14 cellular contexts compared by ENCODE assay signal in the genomic region with DNA sequence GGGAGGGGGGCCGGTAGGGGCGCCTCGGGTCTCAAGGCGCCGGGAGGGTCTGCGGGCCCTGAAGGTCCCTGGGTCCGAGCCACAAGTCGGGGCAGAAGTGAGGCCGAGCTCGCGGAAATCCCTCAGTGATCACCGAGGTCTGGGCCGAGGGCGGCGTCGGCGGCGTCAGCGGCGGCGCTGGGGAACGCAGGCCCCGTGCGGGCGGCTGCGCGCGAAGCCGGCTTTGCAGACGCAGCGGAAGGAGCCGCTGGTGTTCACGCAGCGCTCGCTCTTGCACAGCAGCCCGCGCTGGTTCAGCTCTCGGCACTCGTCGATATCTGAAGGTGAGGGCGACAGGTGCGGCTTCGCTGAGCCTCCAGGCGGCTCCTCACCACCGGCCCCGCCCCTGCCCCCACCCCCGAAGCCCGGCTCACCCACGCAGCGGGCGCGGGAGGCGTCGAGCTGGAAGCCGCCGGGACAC. TPM values are rescaled to one million over a fixed set of nuclear protein-coding genes. Genes with fewer than 3 reads are reported as not detected.
DNase-seq lines count a peak whose midpoint lies in the region; ATAC-seq and TF ChIP-seq lines count a peak whose summit lies in the region.
"Had no signal": no experiment of that assay in that cellular context is flagged by ENCODE, and none has a peak within 500 bp of the region (broad histone marks: within the 10 kb centered on the region; RNA-seq: fewer than 3 reads in every experiment).

No MANE protein-coding gene starts in this region.

- H3K36me3 ChIP-seq in BLaER1 treated with 17β-estradiol and CSF1 and Interleukin-3, amounts not matched to agents 10 nM and 100 nM, result peaks cover 26 to 62% (median 49%) of the 10 kb centered on the region in 11 experiments
- H3K36me3 ChIP-seq in esophagus squamous epithelium (peaks cover 13 to 70% (median 23%) of the 10 kb centered on the region in 3 donors), neural cell (ENCODE audit: insufficient read depth, low read length) (no peaks in the 10 kb centered on the region)

- no peaks in the 10 kb centered on the region for H3K9me3 Mint-ChIP-seq in T-helper 2 cell treated with Interferon-gamma antibody and Interleukin-4, amounts not matched to agents 5 μg/mL and 100 μg/mL, for 36 hours
- H3K9me3 Mint-ChIP-seq: activated CD4-positive, alpha-beta T cell treated with anti-CD3 and anti-CD28 coated beads, Interleukin-2, amount 10 ng/mL, durations not matched to agents 24 days and 14 days; naive B cell had no signal

- no peaks in the 10 kb centered on the region for H3K27me3 ChIP-seq in BLaER1 treated with 17β-estradiol and CSF1 and Interleukin-3, amounts not matched to agents 10 nM and 100 nM
- H3K27me3 ChIP-seq in esophagus squamous epithelium (no peaks in the 10 kb centered on the region), neural cell (ENCODE audit: insufficient read depth, low read depth, low read length) (peaks cover 45% of the 10 kb centered on the region)
- H3K27me3 ChIP-seq: colonic mucosa had no signal

- H3K4me2 ChIP-seq in BLaER1 treated with 17β-estradiol and CSF1 and Interleukin-3, amounts not matched to agents 10 nM and 100 nM, result peak overlapping the region; percentile 91 to 100 (median 97); a peak in 19 of 22 replicates
- no peak overlapping the region for H3K4me2 ChIP-seq in neural cell (ENCODE audit: low read length)

- TF ChIP-seq CTCF in esophagus squamous epithelium (IDR thresholded peaks at IDR 0.05) (no peak), neural cell (IDR thresholded peaks at IDR 0.05; ENCODE audit: poor library complexity, severe bottlenecking) (peak; percentile 16)

- no peak for TF ChIP-seq RAD21 in neural cell (conservative IDR thresholded peaks at IDR 0.05)

- no peak for TF ChIP-seq POLR2A in esophagus squamous epithelium (IDR thresholded peaks at IDR 0.05)

- peaks cover 19% of the 10 kb centered on the region for H3K36me3 Mint-ChIP-seq in T-helper 2 cell treated with Interferon-gamma antibody and Interleukin-4, amounts not matched to agents 5 μg/mL and 100 μg/mL, for 36 hours (ENCODE audit: low read depth)
- H3K36me3 Mint-ChIP-seq: naive B cell had no signal

- peak; percentile 12 for DNase-seq in NCI-H748 treated with DMSO at 0.1 percent for 48 hours (lab: John Stamatoyannopoulos, UW)
- no peak for DNase-seq in esophagus squamous epithelium (lab: John Stamatoyannopoulos, UW)
- no peak for DNase-seq in NCI-H69 (lab: John Stamatoyannopoulos, UW)
- DNase-seq in NCI-H1694 treated with DMSO at 0.1 percent for 48 hours (lab: John Stamatoyannopoulos, UW), result no peak
- DNase-seq in T-helper 2 cell treated with Interferon-gamma antibody and Interleukin-4, amounts not matched to agents 5 μg/mL and 100 μg/mL, for 36 hours (ENCODE audit: low spot score), result no peak
- DNase-seq: activated CD4-positive, alpha-beta T cell treated with anti-CD3 and anti-CD28 coated beads, Interleukin-2, amount 10 ng/mL, durations not matched to agents 24 days and 14 days; KG1; naive B cell; NCI-H510A treated with DMSO at 0.1 percent for 48 hours had no signal

- H3K4me3 Mint-ChIP-seq in T-helper 2 cell treated with Interferon-gamma antibody and Interleukin-4, amounts not matched to agents 5 μg/mL and 100 μg/mL, for 36 hours, result no peak overlapping the region

- H3K4me1 Mint-ChIP-seq in T-helper 2 cell treated with Interferon-gamma antibody and Interleukin-4, amounts not matched to agents 5 μg/mL and 100 μg/mL, for 36 hours (ENCODE audit: low read depth), result peaks cover 6% of the 10 kb centered on the region

- intact Hi-C loops in esophagus squamous epithelium (cut with DNase I), result loop anchor here (5.0 kb wide), 1 partner anchor 33 kb away; a partner anchor contains a TSS

- H3K4me1 ChIP-seq in BLaER1 treated with 17β-estradiol and CSF1 and Interleukin-3, amounts not matched to agents 10 nM and 100 nM, result peaks cover 52 to 70% (median 60%) of the 10 kb centered on the region in 10 experiments
- H3K4me1 ChIP-seq in esophagus squamous epithelium, result peaks cover 21 to 41% (median 25%) of the 10 kb centered on the region in 3 donors

- WGBS in esophagus squamous epithelium, 2 donors, result 81% methylated on average over 27 of the region's 56 CpGs; no CpG with 5 or more reads in 1 of the 2 donors

- peak overlapping the region in 6 of 11 experiments; percentile 12 to 93 (median 65); a peak in 6 of 22 replicates for H3K9ac ChIP-seq in BLaER1 treated with 17β-estradiol and CSF1 and Interleukin-3, amounts not matched to agents 10 nM and 100 nM
- H3K9ac ChIP-seq in neural cell (ENCODE audit: low read length), result no peak overlapping the region

- H3K9me3 ChIP-seq in BLaER1 treated with 17β-estradiol and CSF1 and Interleukin-3, amounts not matched to agents 10 nM and 100 nM (replicated peaks in 1 of 11), result no peaks in the 10 kb centered on the region
- H3K9me3 ChIP-seq in esophagus squamous epithelium, result no peaks in the 10 kb centered on the region
- no peaks in the 10 kb centered on the region for H3K9me3 ChIP-seq in neural cell (ENCODE audit: low read length)
- H3K9me3 ChIP-seq: colonic mucosa had no signal

- no peaks in the 10 kb centered on the region for H3K79me2 ChIP-seq in neural cell (replicated peaks; ENCODE audit: insufficient read depth, low read length)

- H3F3A ChIP-seq in neural cell (ENCODE audit: insufficient read depth, low read length, poor library complexity, severe bottlenecking), result no peaks in the 10 kb centered on the region

- no peak overlapping the region for H3K27ac Mint-ChIP-seq in T-helper 2 cell treated with Interferon-gamma antibody and Interleukin-4, amounts not matched to agents 5 μg/mL and 100 μg/mL, for 36 hours
- H3K27ac Mint-ChIP-seq: activated CD4-positive, alpha-beta T cell treated with anti-CD3 and anti-CD28 coated beads, Interleukin-2, amount 10 ng/mL, durations not matched to agents 24 days and 14 days had no signal

- no peak for ATAC-seq in HG03045 (IDR thresholded peaks at IDR 0.05; ENCODE audit: unreplicated experiment)
- ATAC-seq: Right ventricle myocardium inferior had no signal

- no peaks in the 10 kb centered on the region for H3K27me3 Mint-ChIP-seq in T-helper 2 cell treated with Interferon-gamma antibody and Interleukin-4, amounts not matched to agents 5 μg/mL and 100 μg/mL, for 36 hours (ENCODE audit: low read depth)
- H3K27me3 Mint-ChIP-seq: activated CD4-positive, alpha-beta T cell treated with anti-CD3 and anti-CD28 coated beads, Interleukin-2, amount 10 ng/mL, durations not matched to agents 24 days and 14 days; naive B cell had no signal

- H3K4me3 ChIP-seq in BLaER1 treated with 17β-estradiol and CSF1 and Interleukin-3, amounts not matched to agents 10 nM and 100 nM, result peak overlapping the region in 3 of 10 experiments; percentile 59 to 68 (median 66); a peak in 2 of 20 replicates
- H3K4me3 ChIP-seq in esophagus squamous epithelium (peak overlapping the region in 3 of 4 donors; percentile 53 to 82 (median 58)), neural cell (ENCODE audit: low read length) (no peak overlapping the region)

- H3K27ac ChIP-seq in BLaER1 treated with 17β-estradiol and CSF1 and Interleukin-3, amounts not matched to agents 10 nM and 100 nM, result peak overlapping the region in 2 of 11 experiments; percentile 34 to 94; a peak in 2 of 22 replicates
- H3K27ac ChIP-seq in esophagus squamous epithelium (peak overlapping the region in 3 of 4 donors; percentile 92 to 97 (median 94)), neural cell (ENCODE audit: low read length) (no peak overlapping the region)

- H3K9me2 ChIP-seq in neural cell (ENCODE audit: insufficient read depth, low read length), result no peaks in the 10 kb centered on the region

- no peak overlapping the region for H2AFZ ChIP-seq in neural cell (ENCODE audit: low read depth, low read length)

- peaks cover 0 to 57% (median 24%) of the 10 kb centered on the region in 11 experiments; a peak in 17 of 22 replicates for H4K20me1 ChIP-seq in BLaER1 treated with 17β-estradiol and CSF1 and Interleukin-3, amounts not matched to agents 10 nM and 100 nM
- peaks cover 6% of the 10 kb centered on the region for H4K20me1 ChIP-seq in neural cell (ENCODE audit: insufficient read depth)

- no peak for TF ChIP-seq EP300 in neural cell (conservative IDR thresholded peaks at IDR 0.05; ENCODE audit: poor library complexity, severe bottlenecking)

TF ChIP-seq in neural cell, 6 proteins besides CTCF, POLR2A, EP300 and RAD21 (continues in another document):
- no peak for TF ChIP-seq EZH2 (IDR thresholded peaks at IDR 0.05; ENCODE audit: borderline replicate concordance, insufficient read depth, low read length, poor library complexity, severe bottlenecking)
- peak; percentile 14 for TF ChIP-seq POLR2AphosphoS5 (IDR thresholded peaks at IDR 0.05)

RNA-seq across cellular contexts. Expression of a gene that starts 14.1 kb away (rescaled TPM):
- total RNA-seq in esophagus squamous epithelium, result 10 to 100 TPM; 40.6 to 63.3 (median 52.6) TPM
- polyA plus RNA-seq in neural cell, result 48.3 and 56.2 TPM in 2 replicates
- polyA minus RNA-seq in neural cell, result 35.3 and 55.3 TPM in 2 replicates

RNA-seq across cellular contexts. Expression of a gene that starts 19.2 kb away (rescaled TPM):
- 10 to 100 TPM; 28.1 to 87.5 (median 54.0) TPM for total RNA-seq in esophagus squamous epithelium
- polyA plus RNA-seq in neural cell, result 3.5 and 4.6 TPM in 2 replicates
- 0.97 and 2.3 TPM in 2 replicates for polyA minus RNA-seq in neural cell

RNA-seq across cellular contexts. Expression of a gene that starts 31.3 kb away (rescaled TPM):
- 10 to 100 TPM; 33.2 to 48.0 (median 40.0) TPM for total RNA-seq in esophagus squamous epithelium
- 35.4 and 36.2 TPM in 2 replicates for polyA plus RNA-seq in neural cell
- polyA minus RNA-seq in neural cell, result 16.4 and 24.8 TPM in 2 replicates

RNA-seq across cellular contexts. Expression of a gene that starts 33.4 kb away (rescaled TPM):
- total RNA-seq in esophagus squamous epithelium, result 10 to 100 TPM; 12.0 to 44.1 (median 23.9) TPM
- polyA plus RNA-seq in neural cell, result 75.1 and 86.1 TPM in 2 replicates
- polyA minus RNA-seq in neural cell, result 52.6 and 57.5 TPM in 2 replicates

RNA-seq across cellular contexts. Expression of a gene that starts 36.9 kb away (rescaled TPM):
- total RNA-seq in esophagus squamous epithelium, result 100 to 1,000 TPM in 1 of 4 donors, 10 to 100 TPM in 3; 46.5 to 101 (median 87.4) TPM
- 18.3 and 19.8 TPM in 2 replicates for polyA plus RNA-seq in neural cell
- polyA minus RNA-seq in neural cell, result 5.4 and 8.6 TPM in 2 replicates
